Comparison of ENCODE assay signal across 8 cellular contexts in the genomic region with DNA sequence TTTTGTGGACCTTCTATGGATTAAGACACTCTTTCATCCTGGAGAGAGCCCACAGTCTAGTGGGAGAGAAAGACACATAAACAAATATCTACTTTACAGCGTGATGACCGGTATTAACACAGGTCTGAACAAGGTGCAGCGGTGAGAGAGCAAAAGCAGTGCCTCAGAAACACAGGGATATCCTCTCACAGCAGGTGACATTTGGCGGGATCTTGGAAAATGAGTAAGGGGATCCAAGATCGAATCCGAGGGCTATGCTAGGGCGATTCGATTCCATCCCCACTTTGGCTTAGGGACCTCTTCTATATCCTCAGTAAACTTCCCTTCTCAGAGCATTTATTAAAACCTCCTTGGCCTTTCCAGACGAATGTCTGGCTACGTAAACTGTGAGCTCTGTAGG. TPM values are rescaled to one million over a fixed set of nuclear protein-coding genes. Genes with fewer than 3 reads are reported as not detected.
DNase-seq lines count a peak whose midpoint lies in the region; ATAC-seq and TF ChIP-seq lines count a peak whose summit lies in the region.

No MANE protein-coding gene starts in this region.

- H3K4me1 ChIP-seq in DND-41 (ENCODE audit: insufficient read depth, low read length): peaks cover 50% of the 10 kb centered on the region
- H3K4me1 ChIP-seq in naive thymus-derived CD4-positive, alpha-beta T cell (ENCODE audit: control insufficient read depth in 2 of 2, insufficient read depth in 2 of 2, low read length in 2 of 2): peaks cover 24 to 33% of the 10 kb centered on the region in 2 donors

- peak overlapping the region; percentile 63 to 78 for H3K4me3 ChIP-seq in DND-41 (ENCODE audit: low read depth in 1 of 2, low read length in 2 of 2)
- peak overlapping the region; percentile 92 for H3K4me3 ChIP-seq in coronary artery
- peak overlapping the region; percentile 87 for H3K4me3 ChIP-seq in naive thymus-derived CD4-positive, alpha-beta T cell (ENCODE audit: low read length)

- intact Hi-C loops in naive thymus-derived CD4-positive, alpha-beta T cell (cut with micrococcal nuclease): loop anchor here (1.0 to 5.0 kb wide), 6 partner anchors 241 to 1794 kb away; partner anchors contain the start of genes VTI1B (in 2 of the 2), DCAF5 (in 1 of the 2), PIGH (in 1 of the 2) and RDH11 (in 1 of the 2)

- no peaks in the 10 kb centered on the region for H3K27me3 ChIP-seq in DND-41 (ENCODE audit: insufficient read depth, low read length, poor library complexity)
- H3K27me3 ChIP-seq in naive thymus-derived CD4-positive, alpha-beta T cell (ENCODE audit: control insufficient read depth in 2 of 2, insufficient read depth in 2 of 2, low read length in 2 of 2): no peaks in the 10 kb centered on the region

- peaks cover 20% of the 10 kb centered on the region; the same call in 1 of the 2 replicates for H3K36me3 ChIP-seq in DND-41 (ENCODE audit: insufficient read depth, low read length)
- peaks cover 0 to 2% (median 0%) of the 10 kb centered on the region in 3 experiments for H3K36me3 ChIP-seq in naive thymus-derived CD4-positive, alpha-beta T cell (ENCODE audit: control insufficient read depth in 2 of 3, insufficient read depth in 3 of 3, low read length in 3 of 3)

- peaks cover 33 to 89% (median 80%) of the 10 kb centered on the region in 7 donors for H3K4me1 Mint-ChIP-seq in naive thymus-derived CD4-positive, alpha-beta T cell

- H3K27me3 Mint-ChIP-seq in naive thymus-derived CD4-positive, alpha-beta T cell: peaks cover 0 to 5% (median 0%) of the 10 kb centered on the region in 5 donors

- CTCF ChIA-PET in naive thymus-derived CD4-positive, alpha-beta T cell (lab: Charles Lee): interaction anchor here (0.7 to 1.4 kb wide), 3 partner anchors 7 to 130 kb away, joined by 3 read pairs; partner anchors contain the start of gene TMEM229B

- peaks cover 22% of the 10 kb centered on the region; the same call in 1 of the 2 replicates for H4K20me1 ChIP-seq in DND-41 (ENCODE audit: insufficient read depth, low read length)

- POLR2A ChIA-PET in naive thymus-derived CD4-positive, alpha-beta T cell (lab: Charles Lee): interaction anchor here (0.5 to 1.5 kb wide), 7 partner anchors 11 to 459 kb away, joined by 3 to 9 read pairs (median 4); partner anchors contain the start of genes PIGH, RDH11, TMEM229B and ZFYVE26

- peak overlapping the region; percentile 94 to 99 (median 96) for H3K27ac Mint-ChIP-seq in naive thymus-derived CD4-positive, alpha-beta T cell

- ATAC-seq in DND-41 (ENCODE audit: insufficient read depth, low read depth) (no peak), GM19395 (IDR thresholded peaks at IDR 0.05; ENCODE audit: unreplicated experiment) (no peak), HG02588 (IDR thresholded peaks at IDR 0.05; ENCODE audit: unreplicated experiment) (no peak)
- no peak for ATAC-seq in naive thymus-derived CD4-positive, alpha-beta T cell

- peak overlapping the region; percentile 83 for H3K4me2 ChIP-seq in DND-41 (ENCODE audit: insufficient read depth, low read length)

- peaks cover 0 to 8% (median 3%) of the 10 kb centered on the region in 5 donors for H3K36me3 Mint-ChIP-seq in naive thymus-derived CD4-positive, alpha-beta T cell

- DNase-seq in DND-41: no peak
- peak; percentile 24 for DNase-seq in M059J (ENCODE audit: low read depth)
- no peak for DNase-seq in coronary artery (ENCODE audit: low spot score)
- DNase-seq in naive thymus-derived CD4-positive, alpha-beta T cell: no peak
- DNase-seq in mucosa of gallbladder (ENCODE audit: low spot score): no peak
- DNase-seq in DMS153 (lab: John Stamatoyannopoulos, UW): no peak

- H3K27ac ChIP-seq in DND-41 (ENCODE audit: low read length): peak overlapping the region; percentile 62
- peak overlapping the region; percentile 68 to 89 for H3K27ac ChIP-seq in coronary artery
- peak overlapping the region; percentile 82 for H3K27ac ChIP-seq in naive thymus-derived CD4-positive, alpha-beta T cell (ENCODE audit: low read depth, low read length)

- H3K9ac ChIP-seq in DND-41 (ENCODE audit: low read depth, low read length): peak overlapping the region; percentile 63

- H3K9me3 Mint-ChIP-seq in naive thymus-derived CD4-positive, alpha-beta T cell: peaks cover 0 to 2% (median 0%) of the 10 kb centered on the region in 11 donors

- H3K4me3 Mint-ChIP-seq in naive thymus-derived CD4-positive, alpha-beta T cell: peak overlapping the region; percentile 93 to 99 (median 98)

- TF ChIP-seq CTCF in DND-41 (IDR thresholded peaks at IDR 0.05; ENCODE audit: borderline replicate concordance, extremely low read depth, low read length, poor library complexity, severe bottlenecking) (no peak), coronary artery (IDR thresholded peaks at IDR 0.05) (no peak)

- peaks cover 90% of the 10 kb centered on the region for H3K79me2 ChIP-seq in DND-41 (ENCODE audit: insufficient read depth, low read length)

- H3K9me3 ChIP-seq in DND-41 (ENCODE audit: insufficient read depth, low read length, severe bottlenecking): no peaks in the 10 kb centered on the region
- no peaks in the 10 kb centered on the region for H3K9me3 ChIP-seq in naive thymus-derived CD4-positive, alpha-beta T cell (ENCODE audit: control insufficient read depth in 2 of 3, low read length in 3 of 3)

- peak overlapping the region; percentile 84 for H2AFZ ChIP-seq in DND-41 (ENCODE audit: low read depth, low read length)

RNA-seq across cellular contexts. Expression of gene ATP6V1D, which starts 0.7 kb away (rescaled TPM):
- total RNA-seq in M059J (2014; rRNA removed; shearing (Covaris generic)): 194 and 202 TPM in 2 replicates
- total RNA-seq in naive thymus-derived CD4-positive, alpha-beta T cell: 10 to 100 TPM; 28.5 to 41.5 (median 33.4) TPM
- polyA plus RNA-seq in naive thymus-derived CD4-positive, alpha-beta T cell: 10 to 100 TPM; 43.3 to 45.6 TPM
- total RNA-seq in mucosa of gallbladder: 69.1 TPM

RNA-seq across cellular contexts. Expression of gene EIF2S1, which starts 1.2 kb away (rescaled TPM):
- 304 and 324 TPM in 2 replicates for total RNA-seq in M059J (2014; rRNA removed; shearing (Covaris generic))
- total RNA-seq in naive thymus-derived CD4-positive, alpha-beta T cell: 100 to 1,000 TPM in 1 of 5 experiments, 10 to 100 TPM in 4; 41.4 to 115 (median 49.4) TPM
- 100 to 1,000 TPM in 1 of 2 donors, 10 to 100 TPM in 1; 65.1 to 112 TPM for polyA plus RNA-seq in naive thymus-derived CD4-positive, alpha-beta T cell
- total RNA-seq in mucosa of gallbladder: 75.1 TPM

RNA-seq across cellular contexts. Expression of gene PLEK2, which starts 53.1 kb away (rescaled TPM):
- not detected in 2 replicates for total RNA-seq in M059J (2014; rRNA removed; shearing (Covaris generic))
- 1 to 10 TPM in 3 of 5 experiments, under 1 TPM in 2; 0.36 to 2.8 (median 1.5) TPM for total RNA-seq in naive thymus-derived CD4-positive, alpha-beta T cell
- polyA plus RNA-seq in naive thymus-derived CD4-positive, alpha-beta T cell: 1 to 10 TPM; 4.1 to 5.4 TPM
- total RNA-seq in mucosa of gallbladder: 10.5 TPM
